27 cellular contexts compared by ENCODE assay signal in the genomic region with DNA sequence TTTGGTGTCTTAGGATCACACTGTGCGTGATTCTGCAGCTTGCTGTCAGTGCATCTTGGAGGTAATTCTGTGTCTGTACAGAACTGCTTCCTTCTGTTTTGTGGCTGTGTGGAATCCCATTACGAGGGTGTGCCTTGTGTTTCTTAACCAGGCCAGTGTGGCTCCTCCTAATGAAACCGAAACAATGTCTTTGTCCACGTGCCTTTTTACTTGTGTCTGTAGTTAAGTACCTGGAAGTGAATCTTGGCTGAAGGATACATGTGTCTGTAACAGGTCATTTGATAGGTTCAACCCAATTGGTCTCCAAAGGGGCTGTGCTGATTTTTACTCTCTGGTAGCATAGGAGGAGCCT. TPM values are rescaled to one million over a fixed set of nuclear protein-coding genes. Genes with fewer than 3 reads are reported as not detected.
"Had no signal": no experiment of that assay in that cellular context is flagged by ENCODE, and none has a peak within 500 bp of the region (broad histone marks: within the 10 kb centered on the region; RNA-seq: fewer than 3 reads in every experiment).

No MANE protein-coding gene starts in this region.

- ATAC-seq: activated T-helper 17 cell treated with anti-CD3 and anti-CD28 coated beads, Interleukin-2, amount 50 U/mL, for 72 hours; esophagus mucosa; gastrocnemius medialis; naive thymus-derived CD8-positive, alpha-beta T cell; stimulated activated naive CD8-positive, alpha-beta T cell treated with anti-CD3 and anti-CD28 coated beads, Interleukin-15, amount 100 ng/mL, for 72 hours had no signal

- H3K4me3 ChIP-seq: coronary artery, gastrocnemius medialis, left ventricle myocardium inferior, pancreas, smooth muscle cell, suprapubic skin had no signal

- H3K27ac Mint-ChIP-seq: activated T-helper 17 cell treated with anti-CD3 and anti-CD28 coated beads, Interleukin-2, amount 50 U/mL, for 72 hours; stimulated activated naive CD8-positive, alpha-beta T cell treated with anti-CD3 and anti-CD28 coated beads, Interleukin-15, amount 100 ng/mL, for 72 hours had no signal

- H3K27me3 Mint-ChIP-seq: activated T-helper 17 cell treated with anti-CD3 and anti-CD28 coated beads, Interleukin-2, amount 50 U/mL, for 72 hours; central memory CD8-positive, alpha-beta T cell; naive thymus-derived CD8-positive, alpha-beta T cell; stimulated activated naive CD8-positive, alpha-beta T cell treated with anti-CD3 and anti-CD28 coated beads, Interleukin-15, amount 100 ng/mL, for 72 hours had no signal

- H3K27ac ChIP-seq: brain microvascular endothelial cell, coronary artery, left ventricle myocardium inferior, suprapubic skin, VCaP had no signal

- H3K4me2 ChIP-seq: smooth muscle cell had no signal

- H3K27me3 ChIP-seq: brain microvascular endothelial cell, gastrocnemius medialis, pancreas, right lobe of liver, suprapubic skin had no signal

- H3K4me1 Mint-ChIP-seq: activated T-helper 17 cell treated with anti-CD3 and anti-CD28 coated beads, Interleukin-2, amount 50 U/mL, for 72 hours had no signal

- H3K9me3 ChIP-seq: gastrocnemius medialis, pancreas, right lobe of liver, suprapubic skin had no signal

- H3K4me3 Mint-ChIP-seq: activated T-helper 17 cell treated with anti-CD3 and anti-CD28 coated beads, Interleukin-2, amount 50 U/mL, for 72 hours; central memory CD8-positive, alpha-beta T cell; naive thymus-derived CD8-positive, alpha-beta T cell; stimulated activated naive CD8-positive, alpha-beta T cell treated with anti-CD3 and anti-CD28 coated beads, Interleukin-15, amount 100 ng/mL, for 72 hours had no signal

- DNase-seq: activated CD4-positive, alpha-beta T cell treated with anti-CD3 and anti-CD28 coated beads for 1 hour; activated CD4-positive, alpha-beta T cell treated with anti-CD3 and anti-CD28 coated beads, Interleukin-2, amount 50 U/mL, for 4 hours; activated naive CD4-positive, alpha-beta T cell; activated T-cell treated with anti-CD3 and anti-CD28 coated beads for 4 hours; aorta; brain microvascular endothelial cell; effector CD4-positive, alpha-beta T cell; gastrocnemius medialis; head of caudate nucleus; kidney; left ventricle myocardium inferior; mammary epithelial cell; naive thymus-derived CD8-positive, alpha-beta T cell; pancreas; stimulated activated CD4-positive, alpha-beta T cell treated with anti-CD3 and anti-CD28 coated beads, Interleukin-4, amount 100 ng/mL, for 1 hour; stimulated activated naive CD8-positive, alpha-beta T cell treated with anti-CD3 and anti-CD28 coated beads, Interleukin-15, amount 100 ng/mL, for 72 hours; trophoblast cell had no signal

- H3K4me1 ChIP-seq: suprapubic skin had no signal

RNA-seq across cellular contexts. Expression of gene EHD2, which starts 45.2 kb away (rescaled TPM):
- total RNA-seq: naive thymus-derived CD8-positive, alpha-beta T cell had no signal
- polyA plus RNA-seq: naive thymus-derived CD8-positive, alpha-beta T cell had no signal

RNA-seq across cellular contexts. Expression of gene TPRX1, which starts 45.9 kb away (rescaled TPM):
- total RNA-seq: activated T-helper 17 cell treated with anti-CD3 and anti-CD28 coated beads, Interleukin-2, amount 50 U/mL, for 72 hours; aorta; esophagus mucosa; gastrocnemius medialis; kidney; left ventricle myocardium inferior; mammary epithelial cell; naive thymus-derived CD8-positive, alpha-beta T cell; pancreas; pulmonary artery endothelial cell; right lobe of liver; smooth muscle cell; suprapubic skin; T-helper 1 cell treated with Interleukin-12 subunit alpha and Interleukin-12 subunit beta and Interleukin-4 antibody, amounts not matched to agents 30 ng/mL and 1 ng/mL, for 36 hours had no signal
- polyA plus RNA-seq: aorta; mammary epithelial cell; naive thymus-derived CD8-positive, alpha-beta T cell; pancreas; smooth muscle cell had no signal
